Comparison of ENCODE assay signal across 7 cellular contexts in genomic region chr2:236358482-236358881, GRCh38.
A peak's percentile ranks its signal among the peaks of the same experiment; 100 is the strongest.
DNase-seq lines count a peak whose midpoint lies in the region; ATAC-seq, FAIRE-seq and TF ChIP-seq lines count a peak whose summit lies in the region.
"Not testable (repeated sequence)": the region's sequence is repeated elsewhere in the genome, so short reads cannot be mapped to it uniquely, and the experiment has no call there.

No MANE protein-coding gene starts in this region.

- not testable (repeated sequence) for H2AFZ ChIP-seq in astrocyte (ENCODE audit: low read depth, low read length); endothelial cell of umbilical vein (ENCODE audit: low read depth, low read length); HepG2 (ENCODE audit: low read length)

- not testable (repeated sequence) for H4K20me1 ChIP-seq in astrocyte (ENCODE audit: insufficient read depth, low read length); endothelial cell of umbilical vein (replicated peaks; ENCODE audit: control insufficient read depth, extremely low read depth, insufficient read depth, low read length); HepG2 (ENCODE audit: insufficient read depth, low read length)

- POLR2A ChIA-PET in endothelial cell of umbilical vein (lab: Charles Lee); HepG2 (lab: Yijun Ruan, JAX): not testable (repeated sequence)

- TF ChIP-seq EP300 in HepG2 (IDR thresholded peaks at IDR 0.05; ENCODE audit: low read depth in 2 of 2, low read length in 2 of 2); HepG2 (CRISPR knock-in tag; IDR thresholded peaks at IDR 0.05; ENCODE audit: borderline replicate concordance): not testable (repeated sequence)

- not testable (repeated sequence) for H3K9me3 Mint-ChIP-seq in astrocyte (ENCODE audit: unreplicated experiment)

- intact Hi-C loops in endothelial cell of umbilical vein (cut with micrococcal nuclease); HepG2 (cut with micrococcal nuclease; ENCODE audit: unreplicated experiment): not testable (repeated sequence)

- dilution Hi-C loops in endothelial cell of umbilical vein (cut with MboI; ENCODE audit: extremely low pct_ligation_motif_present, low sequenced_read_pairs) = not testable (repeated sequence)

- not testable (repeated sequence) for H3K27me3 ChIP-seq in astrocyte (ENCODE audit: insufficient read depth, low read length); bronchial epithelial cell (ENCODE audit: control insufficient read depth, insufficient read depth, low read length); endothelial cell of umbilical vein (ENCODE audit: control insufficient read depth in 2 of 2, insufficient read depth in 2 of 2, low read length in 2 of 2)
- H3K27me3 ChIP-seq in HepG2 (ENCODE audit: control insufficient read depth in 1 of 2, insufficient read depth in 2 of 2, low read length in 2 of 2) = peaks cover 0 to 15% of the 10 kb centered on the region in 2 experiments; a peak in 3 of 5 replicates

- not testable (repeated sequence) for H3K4me2 ChIP-seq in astrocyte (ENCODE audit: low read length); endothelial cell of umbilical vein (ENCODE audit: insufficient read depth, low read length); HepG2 (ENCODE audit: low read depth, low read length)

- not testable (repeated sequence) for H3K4me3 Mint-ChIP-seq in astrocyte (ENCODE audit: unreplicated experiment)

- peak overlapping the region; percentile 69; the same call in 1 of the 2 replicates for H3K27ac ChIP-seq in VCaP
- not testable (repeated sequence) for H3K27ac ChIP-seq in astrocyte (ENCODE audit: low read depth, low read length); endothelial cell of umbilical vein (ENCODE audit: insufficient read depth, low read depth, low read length); HepG2 (ENCODE audit: extremely low read length, insufficient read depth, low read length)

- H3K27me3 Mint-ChIP-seq in astrocyte (ENCODE audit: low read depth, unreplicated experiment) = peaks cover 13% of the 10 kb centered on the region

- H3K4me1 ChIP-seq in astrocyte (ENCODE audit: insufficient read depth, low read length); endothelial cell of umbilical vein (ENCODE audit: control insufficient read depth, extremely low read depth, insufficient read depth, low read length); HepG2 (ENCODE audit: insufficient read depth, low read length): not testable (repeated sequence)

- ATAC-seq in HepG2 = not testable (repeated sequence)

- not testable (repeated sequence) for H3K4me3 ChIP-seq in astrocyte (ENCODE audit: insufficient read depth, low read depth, low read length); bronchial epithelial cell (ENCODE audit: low read depth, low read length); endothelial cell of umbilical vein (replicated peaks in 1 of 3; ENCODE audit: insufficient read depth in 1 of 3, low read depth in 1 of 3, low read length in 3 of 3); HepG2 (replicated peaks in 1 of 3; ENCODE audit: insufficient read depth in 1 of 3, low read depth in 2 of 3, low read length in 3 of 3)

- H3K27ac Mint-ChIP-seq in astrocyte (ENCODE audit: unreplicated experiment) = not testable (repeated sequence)

- CTCF ChIA-PET in endothelial cell of umbilical vein (lab: Charles Lee); HepG2 (lab: Yijun Ruan, JAX; ENCODE audit: low intra/inter-chr PET ratio, low total read pairs): not testable (repeated sequence)

- FAIRE-seq in H54 (lab: Jason Lieb, UNC) = peak; percentile 41
- FAIRE-seq in HTR-8/SVneo (lab: Jason Lieb, UNC) = peak; percentile 46
- FAIRE-seq in astrocyte (lab: Jason Lieb, UNC) = peak; percentile 32
- FAIRE-seq in bronchial epithelial cell (lab: Jason Lieb, UNC) = peak; percentile 98
- FAIRE-seq in endothelial cell of umbilical vein (lab: Jason Lieb, UNC) = peak; percentile 63
- FAIRE-seq in HepG2 (lab: Jason Lieb, UNC) = not testable (repeated sequence)

- H3K9ac ChIP-seq in astrocyte (ENCODE audit: low read length); endothelial cell of umbilical vein (replicated peaks; ENCODE audit: extremely low read depth, insufficient read depth, low read length); HepG2 (ENCODE audit: insufficient read depth, low read depth, low read length): not testable (repeated sequence)

- BruUV-seq in endothelial cell of umbilical vein (replicated peaks; lab: Mats Ljungman, UMichigan); HepG2 (replicated peaks; lab: Mats Ljungman, UMichigan): not testable (repeated sequence)

- TF ChIP-seq POLR2A in H54 (IDR thresholded peaks at IDR 0.05; ENCODE audit: low read depth, low read length); endothelial cell of umbilical vein (IDR thresholded peaks at IDR 0.05; ENCODE audit: low read depth, low read length); HepG2 (IDR thresholded peaks at IDR 0.05; ENCODE audit: insufficient read depth in 1 of 2, low read depth in 2 of 2, low read length in 2 of 2): not testable (repeated sequence)

- in situ Hi-C loops in HepG2 (cut with HindIII; ENCODE audit: extremely low pct_ligation_motif_present, low pct_unique_long_range_greater_than_20kb) = not testable (repeated sequence)

- not testable (repeated sequence) for H3K9me1 ChIP-seq in endothelial cell of umbilical vein (replicated peaks; ENCODE audit: control insufficient read depth, extremely low read depth, insufficient read depth, low read length)

- H3K36me3 Mint-ChIP-seq in astrocyte (ENCODE audit: low read depth, unreplicated experiment) = not testable (repeated sequence)

- not testable (repeated sequence) for TF ChIP-seq RAD21 in HepG2 (CRISPR knock-in tag; IDR thresholded peaks at IDR 0.05)

- DNase-seq in H54 (ENCODE audit: insufficient read length, low spot score); HTR-8/SVneo (ENCODE audit: insufficient read length, low spot score); astrocyte (ENCODE audit: low read depth); bronchial epithelial cell (ENCODE audit: low read depth); endothelial cell of umbilical vein (ENCODE audit: low read depth, low spot score); HepG2 (ENCODE audit: low spot score): not testable (repeated sequence)

- H3K36me3 ChIP-seq in astrocyte (ENCODE audit: insufficient read depth, low read length); bronchial epithelial cell (ENCODE audit: control insufficient read depth, insufficient read depth, low read length); endothelial cell of umbilical vein (ENCODE audit: control insufficient read depth in 2 of 2, extremely low read depth in 1 of 2, insufficient read depth in 2 of 2, low read length in 2 of 2); HepG2 (replicated peaks in 1 of 2; ENCODE audit: control insufficient read depth in 1 of 2, insufficient read depth in 2 of 2, low read length in 2 of 2): not testable (repeated sequence)

- not testable (repeated sequence) for H3K4me1 Mint-ChIP-seq in astrocyte (ENCODE audit: low read depth, unreplicated experiment)

- not testable (repeated sequence) for TF ChIP-seq CTCF in VCaP (conservative IDR thresholded peaks at IDR 0.05); astrocyte (IDR thresholded peaks at IDR 0.05; ENCODE audit: insufficient read depth, low read depth, low read length); bronchial epithelial cell (IDR thresholded peaks at IDR 0.05; ENCODE audit: insufficient read depth, low read length, severe bottlenecking); endothelial cell of umbilical vein (IDR thresholded peaks at IDR 0.05; ENCODE audit: extremely low read depth in 1 of 2, insufficient read depth in 1 of 2, low read depth in 1 of 2, low read length in 2 of 2); HepG2 (CRISPR knock-in tag; IDR thresholded peaks at IDR 0.05)

- WGBS in HepG2 (ENCODE audit: low lambda C conversion rate) = 55% methylated on average over 6 of the region's 10 CpGs

- not testable (repeated sequence) for H3K9me3 ChIP-seq in astrocyte (ENCODE audit: insufficient read depth, low read depth, low read length); endothelial cell of umbilical vein (replicated peaks; ENCODE audit: control insufficient read depth, insufficient read depth, low read length); HepG2 (ENCODE audit: low read length)

- H3K79me2 ChIP-seq in astrocyte (ENCODE audit: insufficient read depth, low read length); endothelial cell of umbilical vein (ENCODE audit: control insufficient read depth, insufficient read depth, low read length); HepG2 (ENCODE audit: insufficient read depth, low read length): not testable (repeated sequence)

TF ChIP-seq in HepG2, 621 proteins besides CTCF, POLR2A, EP300 and RAD21:
- TF ChIP-seq ZNF629 (CRISPR knock-in tag; conservative IDR thresholded peaks at IDR 0.05) = peak; percentile 66; the same call in 1 of the 2 replicates
